Comparison of ENCODE assay signal across 22 cellular contexts in the genomic region with DNA sequence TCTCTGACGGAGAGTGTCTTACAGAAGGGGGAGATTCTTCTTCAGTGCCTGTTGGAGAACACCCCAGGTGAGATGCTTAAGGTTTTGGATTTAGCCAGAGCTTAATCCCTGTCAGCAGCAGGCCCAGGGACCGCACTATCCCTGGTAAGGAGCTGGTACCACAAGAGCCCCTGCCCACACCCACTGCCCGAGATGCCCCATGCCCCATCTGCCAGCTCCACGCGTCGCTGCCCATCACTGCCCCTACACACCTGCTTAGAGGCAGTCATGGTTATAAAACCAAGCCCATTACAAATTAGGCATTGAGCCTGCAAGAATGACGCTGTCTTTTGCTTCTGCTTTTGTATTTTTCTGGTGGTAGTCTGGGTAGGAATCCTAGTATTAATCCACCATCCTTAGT. TPM values are rescaled to one million over a fixed set of nuclear protein-coding genes. Genes with fewer than 3 reads are reported as not detected.
DNase-seq lines count a peak whose midpoint lies in the region; ATAC-seq and TF ChIP-seq lines count a peak whose summit lies in the region.
"Had no signal": no experiment of that assay in that cellular context is flagged by ENCODE, and none has a peak within 500 bp of the region (broad histone marks: within the 10 kb centered on the region; RNA-seq: fewer than 3 reads in every experiment).

No MANE protein-coding gene starts in this region.

- POLR2A ChIA-PET in activated naive CD8-positive, alpha-beta T cell treated with anti-CD3 and anti-CD28 coated beads, Interleukin-2, amount 10 ng/mL, durations not matched to agents 7 days and 5 days (lab: Charles Lee) = no interaction called here

- DNase-seq in activated naive CD8-positive, alpha-beta T cell treated with anti-CD3 and anti-CD28 coated beads, Interleukin-2, amount 10 ng/mL, durations not matched to agents 7 days and 5 days = no peak
- DNase-seq in activated naive CD8-positive, alpha-beta T cell treated with anti-CD3 and anti-CD28 coated beads for 36 hours = no peak
- no peak for DNase-seq in endothelial cell (ENCODE audit: low spot score)
- DNase-seq in WERI-Rb-1 = no peak
- DNase-seq in NCI-H2029 (lab: John Stamatoyannopoulos, UW) = no peak
- DNase-seq: activated CD4-positive, alpha-beta memory T cell treated with anti-CD3 and anti-CD28 coated beads, Interleukin-2, amount 10 ng/mL, durations not matched to agents 7 days and 5 days; CD8-positive, alpha-beta memory T cell; effector memory CD4-positive, alpha-beta T cell; GOT3; islet precursor cell; lower lobe of right lung; NCI-H1417 treated with DMSO at 0.1 percent for 48 hours; NCI-H510A; psoas muscle; RPMI8226; uterus had no signal

- H3K9me3 ChIP-seq in HUES48 (ENCODE audit: control insufficient read depth, insufficient read depth, low read length) = no peaks in the 10 kb centered on the region
- H3K9me3 ChIP-seq in WERI-Rb-1 (ENCODE audit: severe bottlenecking) = no peaks in the 10 kb centered on the region
- H3K9me3 ChIP-seq: esophagus muscularis mucosa, lower lobe of right lung, neutrophil, psoas muscle, suprapubic skin, uterus had no signal

- no peak overlapping the region for H3K4me3 Mint-ChIP-seq in activated naive CD8-positive, alpha-beta T cell treated with anti-CD3 and anti-CD28 coated beads, Interleukin-2, amount 10 ng/mL, durations not matched to agents 7 days and 5 days
- H3K4me3 Mint-ChIP-seq in activated naive CD8-positive, alpha-beta T cell treated with anti-CD3 and anti-CD28 coated beads for 36 hours = no peak overlapping the region
- H3K4me3 Mint-ChIP-seq in endothelial cell (ENCODE audit: unreplicated experiment) = peak overlapping the region; percentile 60
- H3K4me3 Mint-ChIP-seq: activated CD4-positive, alpha-beta memory T cell treated with anti-CD3 and anti-CD28 coated beads, Interleukin-2, amount 10 ng/mL, durations not matched to agents 7 days and 5 days; CD8-positive, alpha-beta memory T cell had no signal

- no peak overlapping the region for H3K9ac ChIP-seq in HUES48 (ENCODE audit: low read depth, low read length)

- H3K4me3 ChIP-seq in HUES48 (ENCODE audit: low read depth, low read length) = no peak overlapping the region
- no peak overlapping the region for H3K4me3 ChIP-seq in WERI-Rb-1 (ENCODE audit: low read depth, low read length)
- H3K4me3 ChIP-seq: esophagus muscularis mucosa, lower lobe of right lung, psoas muscle, suprapubic skin, uterus had no signal

- H3K27me3 Mint-ChIP-seq in activated naive CD8-positive, alpha-beta T cell treated with anti-CD3 and anti-CD28 coated beads, Interleukin-2, amount 10 ng/mL, durations not matched to agents 7 days and 5 days = no peaks in the 10 kb centered on the region
- H3K27me3 Mint-ChIP-seq in activated naive CD8-positive, alpha-beta T cell treated with anti-CD3 and anti-CD28 coated beads for 36 hours = no peaks in the 10 kb centered on the region
- peaks cover 14% of the 10 kb centered on the region for H3K27me3 Mint-ChIP-seq in endothelial cell (ENCODE audit: unreplicated experiment)
- H3K27me3 Mint-ChIP-seq: activated CD4-positive, alpha-beta memory T cell treated with anti-CD3 and anti-CD28 coated beads, Interleukin-2, amount 10 ng/mL, durations not matched to agents 7 days and 5 days; CD8-positive, alpha-beta memory T cell had no signal

- no peaks in the 10 kb centered on the region for H3K9me3 Mint-ChIP-seq in activated naive CD8-positive, alpha-beta T cell treated with anti-CD3 and anti-CD28 coated beads, Interleukin-2, amount 10 ng/mL, durations not matched to agents 7 days and 5 days
- no peaks in the 10 kb centered on the region for H3K9me3 Mint-ChIP-seq in activated naive CD8-positive, alpha-beta T cell treated with anti-CD3 and anti-CD28 coated beads for 36 hours
- H3K9me3 Mint-ChIP-seq in endothelial cell (ENCODE audit: unreplicated experiment) = no peaks in the 10 kb centered on the region
- H3K9me3 Mint-ChIP-seq: activated CD4-positive, alpha-beta memory T cell treated with anti-CD3 and anti-CD28 coated beads, Interleukin-2, amount 10 ng/mL, durations not matched to agents 7 days and 5 days; CD8-positive, alpha-beta memory T cell had no signal

- peaks cover 5% of the 10 kb centered on the region for H3K4me1 Mint-ChIP-seq in activated naive CD8-positive, alpha-beta T cell treated with anti-CD3 and anti-CD28 coated beads, Interleukin-2, amount 10 ng/mL, durations not matched to agents 7 days and 5 days
- peaks cover 6% of the 10 kb centered on the region for H3K4me1 Mint-ChIP-seq in activated naive CD8-positive, alpha-beta T cell treated with anti-CD3 and anti-CD28 coated beads for 36 hours
- peaks cover 73% of the 10 kb centered on the region for H3K4me1 Mint-ChIP-seq in endothelial cell (ENCODE audit: unreplicated experiment)

- H3K36me3 ChIP-seq in HUES48 (ENCODE audit: control insufficient read depth, insufficient read depth, low read length) (peaks cover 70% of the 10 kb centered on the region), WERI-Rb-1 (peaks cover 70% of the 10 kb centered on the region)
- H3K36me3 ChIP-seq: uterus had no signal

- H3K36me3 Mint-ChIP-seq in activated naive CD8-positive, alpha-beta T cell treated with anti-CD3 and anti-CD28 coated beads, Interleukin-2, amount 10 ng/mL, durations not matched to agents 7 days and 5 days = peaks cover 10% of the 10 kb centered on the region
- peaks cover 3% of the 10 kb centered on the region for H3K36me3 Mint-ChIP-seq in activated naive CD8-positive, alpha-beta T cell treated with anti-CD3 and anti-CD28 coated beads for 36 hours
- peaks cover 63% of the 10 kb centered on the region for H3K36me3 Mint-ChIP-seq in endothelial cell (ENCODE audit: low read depth, unreplicated experiment)

- H3K27ac ChIP-seq in HUES48 (ENCODE audit: low read depth, low read length) (peak overlapping the region; percentile 70), WERI-Rb-1 (no peak overlapping the region)
- H3K27ac ChIP-seq: lower lobe of right lung, neutrophil, psoas muscle, suprapubic skin, uterus had no signal

- peak overlapping the region; percentile 13 for H3K27ac Mint-ChIP-seq in activated naive CD8-positive, alpha-beta T cell treated with anti-CD3 and anti-CD28 coated beads, Interleukin-2, amount 10 ng/mL, durations not matched to agents 7 days and 5 days
- H3K27ac Mint-ChIP-seq in activated naive CD8-positive, alpha-beta T cell treated with anti-CD3 and anti-CD28 coated beads for 36 hours = no peak overlapping the region
- H3K27ac Mint-ChIP-seq in endothelial cell (ENCODE audit: unreplicated experiment) = no peak overlapping the region
- H3K27ac Mint-ChIP-seq: activated CD4-positive, alpha-beta memory T cell treated with anti-CD3 and anti-CD28 coated beads, Interleukin-2, amount 10 ng/mL, durations not matched to agents 7 days and 5 days had no signal

- no peaks in the 10 kb centered on the region for H3K27me3 ChIP-seq in HUES48 (ENCODE audit: control insufficient read depth, insufficient read depth, low read length)
- H3K27me3 ChIP-seq in WERI-Rb-1 (ENCODE audit: insufficient read depth, low read depth, severe bottlenecking) = no peaks in the 10 kb centered on the region
- H3K27me3 ChIP-seq: esophagus muscularis mucosa, neutrophil, suprapubic skin, uterus had no signal

- ATAC-seq in activated naive CD8-positive, alpha-beta T cell treated with anti-CD3 and anti-CD28 coated beads, Interleukin-2, amount 10 ng/mL, durations not matched to agents 7 days and 5 days (ENCODE audit: low read depth) = no peak
- no peak for ATAC-seq in GM18867 (IDR thresholded peaks at IDR 0.05; ENCODE audit: unreplicated experiment)
- ATAC-seq: lower lobe of right lung, psoas muscle, SK-N-SH treated with all-trans-retinoic acid at 6 μM for 48 hours had no signal

- H3K4me1 ChIP-seq in HUES48 (ENCODE audit: control insufficient read depth, insufficient read depth, low read length) = peaks cover 22% of the 10 kb centered on the region

- TF ChIP-seq CTCF in endothelial cell (IDR thresholded peaks at IDR 0.05; ENCODE audit: unreplicated experiment) (no peak), WERI-Rb-1 (IDR thresholded peaks at IDR 0.05; ENCODE audit: low read depth, low read length) (no peak)

RNA-seq across cellular contexts. Expression of a gene that starts 21.7 kb away (rescaled TPM):
- 10 to 100 TPM; 20.9 to 22.8 TPM for total RNA-seq in activated naive CD8-positive, alpha-beta T cell treated with anti-CD3 and anti-CD28 coated beads, Interleukin-2, amount 10 ng/mL, durations not matched to agents 7 days and 5 days
- 1 to 10 TPM; 4.0 TPM for total RNA-seq in activated naive CD8-positive, alpha-beta T cell treated with anti-CD3 and anti-CD28 coated beads for 36 hours
- total RNA-seq in endothelial cell (ENCODE audit: unreplicated experiment) = 63.3 TPM

RNA-seq across cellular contexts. Expression of a gene that starts 52.0 kb away (rescaled TPM):
- 10 to 100 TPM; 55.5 to 61.9 TPM for total RNA-seq in activated naive CD8-positive, alpha-beta T cell treated with anti-CD3 and anti-CD28 coated beads, Interleukin-2, amount 10 ng/mL, durations not matched to agents 7 days and 5 days
- total RNA-seq in activated naive CD8-positive, alpha-beta T cell treated with anti-CD3 and anti-CD28 coated beads for 36 hours = 10 to 100 TPM; 79.0 to 80.5 TPM
- total RNA-seq in endothelial cell (ENCODE audit: unreplicated experiment) = 160 TPM

Comparison
In these comparisons a context has a peak if more than half of its experiments do, and no peak if none do; other contexts are left out.
1. RNA of a gene that starts 21.7 kb away (total RNA-seq): 63.3 TPM in endothelial cell (single experiment) and 20.9 to 22.8 TPM in activated naive CD8-positive, alpha-beta T cell treated with anti-CD3 and anti-CD28 coated beads, Interleukin-2, amount 10 ng/mL, durations not matched to agents 7 days and 5 days; 4.0 TPM in activated naive CD8-positive, alpha-beta T cell treated with anti-CD3 and anti-CD28 coated beads for 36 hours; every median in the first group is over 4 times any median in the second.